In genomic region chr1:6095511-6096242, GRCh38 we compare ENCODE assay signal across 26 cellular contexts. TPM values are rescaled to one million over a fixed set of nuclear protein-coding genes. Genes with fewer than 3 reads are reported as not detected.
DNase-seq lines count a peak whose midpoint lies in the region; ATAC-seq, FAIRE-seq and TF ChIP-seq lines count a peak whose summit lies in the region.
"Had no signal": no experiment of that assay in that cellular context is flagged by ENCODE, and none has a peak within 500 bp of the region (broad histone marks: within the 10 kb centered on the region; RNA-seq: fewer than 3 reads in every experiment).

No MANE protein-coding gene starts in this region.

- TF ChIP-seq CTCF in heart right ventricle (IDR thresholded peaks at IDR 0.05) = no peak
- TF ChIP-seq CTCF in RWPE2 (IDR thresholded peaks at IDR 0.05; ENCODE audit: poor library complexity, severe bottlenecking) = no peak
- TF ChIP-seq CTCF in kidney (IDR thresholded peaks at IDR 0.05; ENCODE audit: borderline replicate concordance, extremely low read depth, insufficient read depth) = no peak

- no peak overlapping the region for H3K9ac ChIP-seq in kidney (ENCODE audit: low read length in 2 of 2)
- H3K9ac ChIP-seq: BLaER1 treated with 17β-estradiol and CSF1 and Interleukin-3, amounts not matched to agents 10 nM and 100 nM had no signal

- intact Hi-C loops in Right ventricle myocardium superior (cut with DNase I) (no loop called here), heart right ventricle (cut with DNase I) (loop anchor here in 1 of 10 donors (5.0 kb wide), 1 partner anchor 43 kb away; no protein-coding TSS in a partner anchor), kidney (cut with DNase I) (no loop called here), aorta (cut with DNase I) (no loop called here)

- no peak overlapping the region for H3K4me3 ChIP-seq in heart right ventricle
- no peak overlapping the region for H3K4me3 ChIP-seq in RWPE2 (ENCODE audit: severe bottlenecking)
- H3K4me3 ChIP-seq in kidney (ENCODE audit: low read length in 2 of 2) = no peak overlapping the region
- H3K4me3 ChIP-seq in aorta (ENCODE audit: low read length in 2 of 2) = no peak overlapping the region
- H3K4me3 ChIP-seq: BLaER1 treated with 17β-estradiol and CSF1 and Interleukin-3, amounts not matched to agents 10 nM and 100 nM; SK-N-MC had no signal

- H3K36me3 ChIP-seq in heart right ventricle (peaks cover 0 to 82% (median 0%) of the 10 kb centered on the region in 9 donors), RWPE2 (ENCODE audit: low read depth) (no peaks in the 10 kb centered on the region), kidney (ENCODE audit: control insufficient read depth in 1 of 2, insufficient read depth in 2 of 2, low read length in 2 of 2) (peaks cover 0 to 3% of the 10 kb centered on the region in 2 donors), aorta (ENCODE audit: control insufficient read depth in 1 of 2, insufficient read depth in 2 of 2, low read length in 1 of 2) (no peaks in the 10 kb centered on the region)

- 86 to 89% methylated on average over 13 of the region's 13 CpGs for WGBS in heart right ventricle, 2 donors
- WGBS in aorta, 2 donors = 83 to 85% methylated on average over 13 of the region's 13 CpGs

- H3K27me3 ChIP-seq in heart right ventricle (peaks cover 0 to 3% (median 0%) of the 10 kb centered on the region in 7 donors), RWPE2 (ENCODE audit: insufficient read depth, poor library complexity, severe bottlenecking) (no peaks in the 10 kb centered on the region), aorta (ENCODE audit: control insufficient read depth in 1 of 2, insufficient read depth in 2 of 2, low read length in 1 of 2) (no peaks in the 10 kb centered on the region)
- H3K27me3 ChIP-seq: BLaER1 treated with 17β-estradiol and CSF1 and Interleukin-3, amounts not matched to agents 10 nM and 100 nM had no signal

- FAIRE-seq in kidney (lab: Jason Lieb, UNC) = no peak
- FAIRE-seq: A204.1, D721Med, GM18507 had no signal

- H3K4me1 ChIP-seq in heart right ventricle = peaks cover 0 to 20% (median 0%) of the 10 kb centered on the region in 9 donors
- H3K4me1 ChIP-seq in RWPE2 (ENCODE audit: insufficient read depth, poor library complexity, severe bottlenecking) = no peaks in the 10 kb centered on the region
- no peaks in the 10 kb centered on the region for H3K4me1 ChIP-seq in kidney (ENCODE audit: control insufficient read depth in 1 of 2, insufficient read depth in 1 of 2, low read depth in 1 of 2, low read length in 2 of 2)
- no peaks in the 10 kb centered on the region for H3K4me1 ChIP-seq in aorta (ENCODE audit: control insufficient read depth in 1 of 2, insufficient read depth in 2 of 2, low read length in 2 of 2)

- DNase-seq in Right ventricle myocardium superior (peak; percentile 7), heart right ventricle (no peak), RWPE2 (ENCODE audit: low spot score) (peak; percentile 47), kidney (peak; percentile 71), aorta (peak; percentile 43 to 51), SHP77 treated with DMSO at 0.1 percent for 48 hours (lab: John Stamatoyannopoulos, UW) (no peak)
- DNase-seq: CD4-positive, alpha-beta T cell; GOT3; KBM-7; MV-4-11; NCI-H1105; NCI-H1436 treated with DMSO at 0.1 percent for 48 hours; NCI-H187 treated with DMSO at 0.1 percent for 48 hours; NCI-H2107; NCI-H446; NCI-H524 treated with DMSO at 0.1 percent for 48 hours; NCI-H774; PC-3; SHP77 had no signal

- no peak overlapping the region for H3K27ac ChIP-seq in heart right ventricle
- no peak overlapping the region for H3K27ac ChIP-seq in RWPE2 (ENCODE audit: poor library complexity, severe bottlenecking)
- no peak overlapping the region for H3K27ac ChIP-seq in kidney (ENCODE audit: low read depth in 2 of 2, low read length in 2 of 2)
- no peak overlapping the region for H3K27ac ChIP-seq in aorta (ENCODE audit: low read depth in 1 of 2, low read length in 2 of 2)
- H3K27ac ChIP-seq: SK-N-MC had no signal

- ATAC-seq in Right ventricle myocardium superior (ENCODE audit: poor library complexity) = no peak
- ATAC-seq in heart right ventricle = no peak
- no peak for ATAC-seq in RWPE2 (ENCODE audit: low read depth)
- ATAC-seq in aorta (ENCODE audit: low FRiP score) = no peak
- ATAC-seq in GM21576 (IDR thresholded peaks at IDR 0.05; ENCODE audit: unreplicated experiment) = no peak
- ATAC-seq: HCT116, PC-3 had no signal

- no peaks in the 10 kb centered on the region for H3K9me3 ChIP-seq in heart right ventricle
- H3K9me3 ChIP-seq in RWPE2 (ENCODE audit: severe bottlenecking) = no peaks in the 10 kb centered on the region
- H3K9me3 ChIP-seq in kidney (ENCODE audit: control insufficient read depth in 1 of 2, low read length in 2 of 2) = no peaks in the 10 kb centered on the region
- H3K9me3 ChIP-seq in aorta (ENCODE audit: control insufficient read depth, low read length) = no peaks in the 10 kb centered on the region
- H3K9me3 ChIP-seq: BLaER1 treated with 17β-estradiol and CSF1 and Interleukin-3, amounts not matched to agents 10 nM and 100 nM had no signal

RNA-seq across cellular contexts. Expression of gene KCNAB2, which starts 50.0 kb away (rescaled TPM):
- total RNA-seq in Right ventricle myocardium superior = 21.2 TPM
- total RNA-seq in heart right ventricle = 10 to 100 TPM; 16.5 to 41.5 (median 22.2) TPM
- polyA plus RNA-seq in heart right ventricle = 10 to 100 TPM in 1 of 2 donors, 1 to 10 TPM in 1; 4.7 to 15.1 TPM
- 28.1 TPM for total RNA-seq in kidney
- 19.6 TPM for polyA plus RNA-seq in kidney (ENCODE audit: insufficient read depth, low read depth, low replicate concordance)
- 10 to 100 TPM; 17.1 to 36.2 TPM for total RNA-seq in aorta
- 1 to 10 TPM; 5.5 to 6.6 TPM for polyA plus RNA-seq in aorta

Comparison
In these comparisons a context has a peak if more than half of its experiments do, and no peak if none do; other contexts are left out.
1. DNase-seq: peak in Right ventricle myocardium superior (single experiment), RWPE2 (single experiment), kidney (single experiment) and aorta (2 of 2); none in heart right ventricle (0 of 2) and SHP77 treated with DMSO at 0.1 percent for 48 hours (single experiment).